Comparison of ENCODE assay signal across 1 cellular context in genomic region chr17:52106638-52107261, GRCh38.
TF ChIP-seq lines count a peak whose summit lies in the region.

No MANE protein-coding gene starts in this region.

TF ChIP-seq in WTC11, 78 proteins besides CTCF, POLR2A, EP300 and RAD21 (continued from another document):
- TF ChIP-seq, protein P1, sequence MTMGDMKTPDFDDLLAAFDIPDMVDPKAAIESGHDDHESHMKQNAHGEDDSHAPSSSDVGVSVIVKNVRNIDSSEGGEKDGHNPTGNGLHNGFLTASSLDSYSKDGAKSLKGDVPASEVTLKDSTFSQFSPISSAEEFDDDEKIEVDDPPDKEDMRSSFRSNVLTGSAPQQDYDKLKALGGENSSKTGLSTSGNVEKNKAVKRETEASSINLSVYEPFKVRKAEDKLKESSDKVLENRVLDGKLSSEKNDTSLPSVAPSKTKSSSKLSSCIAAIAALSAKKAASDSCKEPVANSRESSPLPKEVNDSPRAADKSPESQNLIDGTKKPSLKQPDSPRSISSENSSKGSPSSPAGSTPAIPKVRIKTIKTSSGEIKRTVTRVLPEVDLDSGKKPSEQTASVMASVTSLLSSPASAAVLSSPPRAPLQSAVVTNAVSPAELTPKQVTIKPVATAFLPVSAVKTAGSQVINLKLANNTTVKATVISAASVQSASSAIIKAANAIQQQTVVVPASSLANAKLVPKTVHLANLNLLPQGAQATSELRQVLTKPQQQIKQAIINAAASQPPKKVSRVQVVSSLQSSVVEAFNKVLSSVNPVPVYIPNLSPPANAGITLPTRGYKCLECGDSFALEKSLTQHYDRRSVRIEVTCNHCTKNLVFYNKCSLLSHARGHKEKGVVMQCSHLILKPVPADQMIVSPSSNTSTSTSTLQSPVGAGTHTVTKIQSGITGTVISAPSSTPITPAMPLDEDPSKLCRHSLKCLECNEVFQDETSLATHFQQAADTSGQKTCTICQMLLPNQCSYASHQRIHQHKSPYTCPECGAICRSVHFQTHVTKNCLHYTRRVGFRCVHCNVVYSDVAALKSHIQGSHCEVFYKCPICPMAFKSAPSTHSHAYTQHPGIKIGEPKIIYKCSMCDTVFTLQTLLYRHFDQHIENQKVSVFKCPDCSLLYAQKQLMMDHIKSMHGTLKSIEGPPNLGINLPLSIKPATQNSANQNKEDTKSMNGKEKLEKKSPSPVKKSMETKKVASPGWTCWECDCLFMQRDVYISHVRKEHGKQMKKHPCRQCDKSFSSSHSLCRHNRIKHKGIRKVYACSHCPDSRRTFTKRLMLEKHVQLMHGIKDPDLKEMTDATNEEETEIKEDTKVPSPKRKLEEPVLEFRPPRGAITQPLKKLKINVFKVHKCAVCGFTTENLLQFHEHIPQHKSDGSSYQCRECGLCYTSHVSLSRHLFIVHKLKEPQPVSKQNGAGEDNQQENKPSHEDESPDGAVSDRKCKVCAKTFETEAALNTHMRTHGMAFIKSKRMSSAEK (CRISPR knock-in tag; IDR thresholded peaks at IDR 0.05; ENCODE audit: borderline replicate concordance): no peak
- no peak for TF ChIP-seq GTF2I (CRISPR knock-in tag; conservative IDR thresholded peaks at IDR 0.05)
